In the genomic region with DNA sequence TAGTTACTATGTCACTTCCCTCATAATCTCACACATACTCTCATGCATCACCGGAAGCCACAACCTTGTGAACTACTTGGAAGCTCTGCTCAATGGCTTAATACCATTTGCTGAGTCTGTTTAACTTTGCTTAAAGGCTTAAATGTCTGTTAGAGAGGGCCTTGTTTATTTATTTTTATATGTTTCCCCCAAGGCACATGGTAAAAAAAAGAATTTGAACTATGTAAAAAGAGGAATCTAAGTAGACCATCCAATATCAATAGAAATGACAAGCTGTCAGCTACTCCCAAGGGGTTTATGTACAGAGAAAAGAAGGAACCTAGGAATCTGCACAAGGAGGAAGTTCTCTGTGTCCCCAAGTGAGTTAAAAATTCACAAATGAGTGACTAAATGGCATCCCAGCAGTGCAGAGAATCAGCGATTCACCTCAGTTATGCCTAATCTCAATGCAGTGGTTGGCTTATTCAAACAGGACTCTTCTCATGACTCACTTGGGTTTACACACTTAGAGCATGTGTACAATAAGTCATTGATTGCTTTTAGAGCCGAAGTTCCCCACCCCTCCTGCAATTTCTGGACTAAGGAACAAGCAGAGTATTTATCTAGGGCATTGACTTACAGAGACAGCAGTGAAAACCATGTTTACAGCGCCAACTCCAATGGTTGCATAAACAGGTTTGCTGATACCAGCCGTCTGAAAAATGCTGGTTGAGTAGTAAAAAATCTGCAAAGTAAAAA, we compare ENCODE assay signal across 10 cellular contexts. TPM values are rescaled to one million over a fixed set of nuclear protein-coding genes. Genes with fewer than 3 reads are reported as not detected.
A peak's percentile ranks its signal among the peaks of the same experiment; 100 is the strongest.
DNase-seq lines count a peak whose midpoint lies in the region; ATAC-seq lines count a peak whose summit lies in the region.
"Had no signal": no experiment of that assay in that cellular context is flagged by ENCODE, and none has a peak within 500 bp of the region (broad histone marks: within the 10 kb centered on the region; RNA-seq: fewer than 3 reads in every experiment).

No MANE protein-coding gene starts in this region.

- no peaks in the 10 kb centered on the region for H3K27me3 ChIP-seq in SJSA1 (replicated peaks)

- H3K27ac ChIP-seq in SJSA1, result peak overlapping the region; percentile 20
- H3K27ac ChIP-seq in substantia nigra (ENCODE audit: low read depth, low read length, poor library complexity, severe bottlenecking), result peak overlapping the region; percentile 2
- H3K27ac ChIP-seq: 22Rv1 had no signal

- H3K4me1 ChIP-seq in SJSA1 (replicated peaks), result peaks cover 31% of the 10 kb centered on the region

- no peaks in the 10 kb centered on the region for H3K36me3 ChIP-seq in SJSA1

- peak; percentile 50 for DNase-seq in DMS153 (lab: John Stamatoyannopoulos, UW)
- no peak for DNase-seq in DMS153 treated with DMSO at 0.1 percent for 48 hours (lab: John Stamatoyannopoulos, UW; ENCODE audit: unreplicated experiment)
- peak in 1 of 2 experiments; percentile 75 for DNase-seq in SJSA1 (ENCODE audit: low read depth in 1 of 2, low spot score in 2 of 2)
- peak; percentile 95 for DNase-seq in foreskin melanocyte
- DNase-seq in substantia nigra (lab: John Stamatoyannopoulos, UW), result peak in 6 of 49 donors; percentile 1 to 10 (median 7)

- no peak for ATAC-seq in GM21390 (IDR thresholded peaks at IDR 0.05; ENCODE audit: unreplicated experiment)
- ATAC-seq in HG03097 (IDR thresholded peaks at IDR 0.05; ENCODE audit: low FRiP score, unreplicated experiment), result no peak
- ATAC-seq in HG03442 (IDR thresholded peaks at IDR 0.05; ENCODE audit: unreplicated experiment), result no peak

- no peaks in the 10 kb centered on the region for H3K9me3 ChIP-seq in SJSA1 (replicated peaks)

- no peak overlapping the region for H3K4me3 ChIP-seq in SJSA1

RNA-seq across cellular contexts. Expression of a gene that starts 24.4 kb away (rescaled TPM):
- total RNA-seq in SJSA1 (2014; rRNA removed; shearing (Covaris generic)), result not detected in 2 replicates
- total RNA-seq: lower leg skin had no signal
